16 cellular contexts compared by ENCODE assay signal in genomic region chr10:73827346-73828089, GRCh38. TPM values are rescaled to one million over a fixed set of nuclear protein-coding genes. Genes with fewer than 3 reads are reported as not detected.
A peak's percentile ranks its signal among the peaks of the same experiment; 100 is the strongest.
DNase-seq lines count a peak whose midpoint lies in the region; ATAC-seq and TF ChIP-seq lines count a peak whose summit lies in the region.
"Had no signal": no experiment of that assay in that cellular context is flagged by ENCODE, and none has a peak within 500 bp of the region (broad histone marks: within the 10 kb centered on the region; RNA-seq: fewer than 3 reads in every experiment).

No MANE protein-coding gene starts in this region.

- no TSS peak for BruUV-seq in Panc1 (replicated peaks; lab: Mats Ljungman, UMichigan)

- H3K27ac Mint-ChIP-seq in progenitor cell of endocrine pancreas: no peak overlapping the region

- H3K27ac ChIP-seq in Panc1 (ENCODE audit: low read length) (no peak overlapping the region), neuronal stem cell (replicated peaks; ENCODE audit: low read length) (no peak overlapping the region)

- peak overlapping the region; percentile 20 for H2BK5ac ChIP-seq in neuronal stem cell (ENCODE audit: low read length)

- H3K79me1 ChIP-seq in neuronal stem cell (ENCODE audit: low read depth, low read length): peaks cover 2% of the 10 kb centered on the region

- no peaks in the 10 kb centered on the region for H3K4me1 ChIP-seq in Panc1 (ENCODE audit: control insufficient read depth, insufficient read depth, low read length)
- peaks cover 0 to 1% of the 10 kb centered on the region in 2 donors for H3K4me1 ChIP-seq in neuronal stem cell (ENCODE audit: control insufficient read depth in 2 of 2, insufficient read depth in 1 of 2, low read depth in 1 of 2, low read length in 2 of 2)

- peaks cover 7% of the 10 kb centered on the region for H3K36me3 Mint-ChIP-seq in progenitor cell of endocrine pancreas (ENCODE audit: insufficient read depth)

- POLR2A ChIA-PET in Panc1 (lab: Charles Lee): no interaction called here

- H4K91ac ChIP-seq in neuronal stem cell (ENCODE audit: low read depth, low read length, poor library complexity): no peak overlapping the region

- no peak overlapping the region for H3K4me2 ChIP-seq in neuronal stem cell (ENCODE audit: insufficient read depth, low read length, poor library complexity, severe bottlenecking)

- H2BK12ac ChIP-seq in neuronal stem cell (ENCODE audit: low read length): no peak overlapping the region

- in situ Hi-C loops in Panc1 (cut with HindIII; ENCODE audit: low pct_unique_long_range_greater_than_20kb, low sequenced_read_pairs): no loop called here

- no CpG with 5 or more reads among the region's 19 CpGs for WGBS in neuronal stem cell (ENCODE audit: extremely low coverage in 2 of 2, insufficient read length in 2 of 2, insufficient replicate concordance in 1 of 2), 2 donors

- 0 out of 2 replicates have a peak, but pooled peaks have one; percentile 15 for ATAC-seq in Panc1

- no peak overlapping the region for H2AFZ ChIP-seq in neuronal stem cell (ENCODE audit: low read length)

- intact Hi-C loops in Panc1 (cut with micrococcal nuclease; ENCODE audit: unreplicated experiment): no loop called here

- no peaks in the 10 kb centered on the region for H3K36me3 ChIP-seq in Panc1 (ENCODE audit: control insufficient read depth, insufficient read depth, low read length)
- H3K36me3 ChIP-seq in neuronal stem cell (replicated peaks in 1 of 2; ENCODE audit: control insufficient read depth in 2 of 2, insufficient read depth in 2 of 2, low read length in 2 of 2): peaks cover 12 to 28% of the 10 kb centered on the region in 2 donors

- H3K18ac ChIP-seq in neuronal stem cell (ENCODE audit: low read length): no peak overlapping the region

- CTCF ChIA-PET in Panc1 (lab: Charles Lee): no interaction called here

- no peak overlapping the region for H4K8ac ChIP-seq in neuronal stem cell (ENCODE audit: low read depth, low read length)

- H3K4ac ChIP-seq in neuronal stem cell (ENCODE audit: low read length): no peak overlapping the region

- H2AK5ac ChIP-seq in neuronal stem cell (ENCODE audit: low read depth, low read length): no peak overlapping the region

- H3K23ac ChIP-seq in neuronal stem cell (ENCODE audit: low read depth, low read length, poor library complexity): no peak overlapping the region

- no peak overlapping the region for H3K4me3 Mint-ChIP-seq in progenitor cell of endocrine pancreas (ENCODE audit: low read depth)

- H3K9ac ChIP-seq in neuronal stem cell (ENCODE audit: low read depth, low read length, poor library complexity): peak overlapping the region; percentile 78

- TF ChIP-seq CTCF in Panc1 (IDR thresholded peaks at IDR 0.05) (no peak), epithelial cell of esophagus (IDR thresholded peaks at IDR 0.05; ENCODE audit: insufficient read depth, low read depth, low read length, missing control alignments) (no peak), progenitor cell of endocrine pancreas (IDR thresholded peaks at IDR 0.05; ENCODE audit: unreplicated experiment) (no peak)

- DNase-seq in ELR (ENCODE audit: low read depth): peak; percentile 93
- DNase-seq in Panc1 (ENCODE audit: low read depth, low spot score): no peak
- DNase-seq in epithelial cell of esophagus (ENCODE audit: low read depth): peak; percentile 90
- no peak for DNase-seq in neuronal stem cell (ENCODE audit: low spot score)
- DNase-seq in progenitor cell of endocrine pancreas (ENCODE audit: low spot score, unreplicated experiment): no peak
- no peak for DNase-seq in stimulated activated CD4-positive, alpha-beta T cell treated with anti-CD3 and anti-CD28 coated beads, Interleukin-4, amount 100 ng/mL, for 24 hours
- DNase-seq in GM19240 (ENCODE audit: insufficient read length, low spot score): no peak
- no peak for DNase-seq in NCI-H2081 (lab: John Stamatoyannopoulos, UW)
- DNase-seq: activated CD4-positive, CD25-positive, alpha-beta regulatory T cell; activated gamma-delta T cell treated with Interleukin-2 at 50 U/mL for 16 hours; AML-193; MM.1S; NCI-H2081 treated with DMSO at 0.1 percent for 48 hours; NCI-H69; T-helper 1 cell had no signal

- H3K27me3 Mint-ChIP-seq in progenitor cell of endocrine pancreas: peaks cover 12% of the 10 kb centered on the region

- H3K4me3 ChIP-seq in Panc1 (ENCODE audit: low read depth in 2 of 2, low read length in 2 of 2) (no peak overlapping the region), epithelial cell of esophagus (ENCODE audit: low read length) (no peak overlapping the region), neuronal stem cell (ENCODE audit: low read length in 2 of 2) (peak overlapping the region in 1 of 2 donors; percentile 25)
- H3K4me3 ChIP-seq: lung had no signal

- peaks cover 3% of the 10 kb centered on the region for H3K4me1 Mint-ChIP-seq in progenitor cell of endocrine pancreas (ENCODE audit: low read depth)

- H2BK15ac ChIP-seq in neuronal stem cell (ENCODE audit: low read length): no peak overlapping the region

- peak overlapping the region; percentile 43 for H3K14ac ChIP-seq in neuronal stem cell (ENCODE audit: low read length)

- H3K9me3 ChIP-seq in Panc1 (ENCODE audit: control insufficient read depth, insufficient read depth, low read depth, low read length): no peaks in the 10 kb centered on the region
- no peaks in the 10 kb centered on the region for H3K9me3 ChIP-seq in neuronal stem cell (replicated peaks in 1 of 2; ENCODE audit: control insufficient read depth in 2 of 2, insufficient read depth in 1 of 2, low read depth in 1 of 2, low read length in 2 of 2)

- H3K27me3 ChIP-seq in Panc1 (ENCODE audit: control insufficient read depth, insufficient read depth, low read length): no peaks in the 10 kb centered on the region
- no peaks in the 10 kb centered on the region for H3K27me3 ChIP-seq in neuronal stem cell (ENCODE audit: control insufficient read depth in 3 of 3, insufficient read depth in 3 of 3, low read depth in 1 of 3, low read length in 3 of 3)

- no peak overlapping the region for H2BK120ac ChIP-seq in neuronal stem cell (ENCODE audit: low read depth, low read length)

- H3K9me3 Mint-ChIP-seq in progenitor cell of endocrine pancreas (ENCODE audit: low read depth): no peaks in the 10 kb centered on the region

RNA-seq across cellular contexts. Expression of gene NDST2, which starts 16.1 kb away (rescaled TPM):
- total RNA-seq in Panc1 (2021; ENCODE audit: unreplicated experiment): 49.0 TPM
- polyA plus RNA-seq in Panc1 (2012; ENCODE audit: insufficient read length): 49.6 TPM
- polyA plus RNA-seq in neuronal stem cell (2013, experiment 1 of 2): 14.3 TPM
- polyA plus RNA-seq in neuronal stem cell (2013, experiment 2 of 2): 14.9 TPM
- 36.3 and 40.0 TPM in 2 replicates for total RNA-seq in progenitor cell of endocrine pancreas

RNA-seq across cellular contexts. Expression of gene ZSWIM8, which starts 42.1 kb away (rescaled TPM):
- total RNA-seq in Panc1 (2021; ENCODE audit: unreplicated experiment) (109 TPM), progenitor cell of endocrine pancreas (122 and 144 TPM in 2 replicates)
- polyA plus RNA-seq in Panc1 (2012; ENCODE audit: insufficient read length): 126 TPM
- polyA plus RNA-seq in neuronal stem cell (2013, experiment 1 of 2): 39.1 TPM
- polyA plus RNA-seq in neuronal stem cell (2013, experiment 2 of 2): 45.8 TPM

RNA-seq across cellular contexts. Expression of gene CHCHD1, which starts 45.7 kb away (rescaled TPM):
- total RNA-seq in Panc1 (2021; ENCODE audit: unreplicated experiment) (41.2 TPM), progenitor cell of endocrine pancreas (36.0 and 38.8 TPM in 2 replicates)
- 71.5 TPM for polyA plus RNA-seq in Panc1 (2012; ENCODE audit: insufficient read length)
- polyA plus RNA-seq in neuronal stem cell (2013, experiment 1 of 2): 123 TPM
- 123 TPM for polyA plus RNA-seq in neuronal stem cell (2013, experiment 2 of 2)

RNA-seq across cellular contexts. Expression of gene CAMK2G, which starts 46.8 kb away (rescaled TPM):
- total RNA-seq in Panc1 (2021; ENCODE audit: unreplicated experiment): 41.4 TPM
- polyA plus RNA-seq in Panc1 (2012; ENCODE audit: insufficient read length): 37.5 TPM
- 30.5 TPM for polyA plus RNA-seq in neuronal stem cell (2013, experiment 1 of 2)
- 31.7 TPM for polyA plus RNA-seq in neuronal stem cell (2013, experiment 2 of 2)
- 20.8 and 24.5 TPM in 2 replicates for total RNA-seq in progenitor cell of endocrine pancreas

Comparison
In these comparisons a context has a peak if more than half of its experiments do, and no peak if none do; other contexts are left out.
1. DNase-seq: peak in ELR (single experiment) and epithelial cell of esophagus (single experiment); none in Panc1 (single experiment), neuronal stem cell (single experiment), progenitor cell of endocrine pancreas (single experiment), stimulated activated CD4-positive, alpha-beta T cell treated with anti-CD3 and anti-CD28 coated beads, Interleukin-4, amount 100 ng/mL, for 24 hours (single experiment), GM19240 (single experiment) and NCI-H2081 (0 of 2).